ENCODE assay signal across 1 cellular context in genomic region chr19:21362291-21362690, GRCh38.
TF ChIP-seq lines count a peak whose summit lies in the region.

No MANE protein-coding gene starts in this region.

TF ChIP-seq in GM12878, 131 proteins besides CTCF, POLR2A, EP300 and RAD21:
- no peak for TF ChIP-seq SMARCA5 (IDR thresholded peaks at IDR 0.05)
- TF ChIP-seq TARDBP (IDR thresholded peaks at IDR 0.05; ENCODE audit: borderline replicate concordance): no peak
- no peak for TF ChIP-seq MEF2B (IDR thresholded peaks at IDR 0.05; ENCODE audit: partially characterized antibody, poor library complexity, severe bottlenecking)
- TF ChIP-seq POLR2AphosphoS5 (IDR thresholded peaks at IDR 0.05; ENCODE audit: low read length): no peak
- TF ChIP-seq PRDM15 (CRISPR knock-in tag; IDR thresholded peaks at IDR 0.05): no peak
- TF ChIP-seq ZSCAN29 (IDR thresholded peaks at IDR 0.05): no peak
- no peak for TF ChIP-seq RAD51 (IDR thresholded peaks at IDR 0.05)
- no peak for TF ChIP-seq CHD2 (IDR thresholded peaks at IDR 0.05; ENCODE audit: borderline replicate concordance, low read depth, low read length)
- no peak for TF ChIP-seq ETV6 (conservative IDR thresholded peaks at IDR 0.05 in 1 of 2, IDR thresholded peaks at IDR 0.05 in 1 of 2; ENCODE audit: borderline replicate concordance in 1 of 2, low read depth in 1 of 2)
- TF ChIP-seq STAT3 (IDR thresholded peaks at IDR 0.05; ENCODE audit: low read depth, low read length): no peak
- no peak for TF ChIP-seq CBX3 (IDR thresholded peaks at IDR 0.05; ENCODE audit: borderline replicate concordance, low read depth)
- TF ChIP-seq HSF1 (IDR thresholded peaks at IDR 0.05; ENCODE audit: low read depth, low read length): no peak
- no peak for TF ChIP-seq ZNF622 (IDR thresholded peaks at IDR 0.05)
- TF ChIP-seq SPI1 (IDR thresholded peaks at IDR 0.05; ENCODE audit: borderline replicate concordance, insufficient read depth, low read depth, low read length): no peak
- no peak for TF ChIP-seq NFXL1 (IDR thresholded peaks at IDR 0.05; ENCODE audit: borderline replicate concordance)
- TF ChIP-seq TCF7 (IDR thresholded peaks at IDR 0.05; ENCODE audit: borderline replicate concordance): no peak
- TF ChIP-seq BHLHE40 (IDR thresholded peaks at IDR 0.05; ENCODE audit: borderline replicate concordance in 1 of 2, low read depth in 2 of 2, low read length in 1 of 2): no peak
- no peak for TF ChIP-seq BMI1 (IDR thresholded peaks at IDR 0.05; ENCODE audit: borderline replicate concordance)
- no peak for TF ChIP-seq SMC3 (IDR thresholded peaks at IDR 0.05; ENCODE audit: borderline replicate concordance, low read length)
